15 cellular contexts compared by ENCODE assay signal in the genomic region with DNA sequence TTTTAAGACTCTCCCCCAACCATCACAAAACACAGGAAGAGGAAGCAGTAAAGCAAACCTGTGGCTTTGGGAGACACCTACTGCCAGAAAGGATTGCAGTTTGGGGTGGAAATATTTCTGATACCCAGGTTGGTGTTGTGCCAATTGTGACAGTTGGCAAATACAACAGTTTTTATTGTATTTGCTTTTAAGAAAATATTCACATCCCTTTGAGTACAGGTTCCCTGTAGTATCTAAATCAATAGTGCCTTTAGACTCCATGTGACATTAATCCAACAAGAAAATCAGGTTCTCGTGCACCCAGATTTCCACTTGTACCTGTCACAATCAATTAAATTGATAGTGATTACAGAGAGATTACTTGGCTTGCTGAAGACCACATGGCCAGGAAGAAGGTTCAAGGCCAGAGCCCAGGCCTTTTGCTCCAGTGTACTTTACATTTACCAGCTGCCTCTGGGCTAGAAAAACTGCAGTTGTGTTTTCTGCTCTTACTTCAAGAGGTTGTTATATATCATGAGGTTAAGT.
DNase-seq lines count a peak whose midpoint lies in the region; ATAC-seq, FAIRE-seq and TF ChIP-seq lines count a peak whose summit lies in the region.
"Had no signal": no experiment of that assay in that cellular context is flagged by ENCODE, and none has a peak within 500 bp of the region (broad histone marks: within the 10 kb centered on the region; RNA-seq: fewer than 3 reads in every experiment).

No MANE protein-coding gene starts in this region.

- 24 to 51% (median 33%) methylated on average over 1 of the region's 1 CpG for WGBS in small intestine, 3 donors

- ATAC-seq in HG02981 (IDR thresholded peaks at IDR 0.05; ENCODE audit: unreplicated experiment): no peak
- ATAC-seq: psoas muscle had no signal

- DNase-seq in NCI-H146 (lab: John Stamatoyannopoulos, UW) (peak; percentile 22), NCI-H146 treated with DMSO at 0.1 percent for 48 hours (lab: John Stamatoyannopoulos, UW; ENCODE audit: unreplicated experiment) (no peak), NCI-H510A (lab: John Stamatoyannopoulos, UW) (peak; percentile 61), choroid plexus epithelial cell (ENCODE audit: low read depth) (no peak), small intestine (peak; percentile 32), NCI-H446 treated with DMSO at 0.1 percent for 48 hours (lab: John Stamatoyannopoulos, UW) (no peak), NCI-H2196 treated with DMSO at 0.1 percent for 48 hours (lab: John Stamatoyannopoulos, UW; ENCODE audit: unreplicated experiment) (no peak)
- DNase-seq: 8988T; activated CD4-positive, CD25-positive, alpha-beta regulatory T cell; activated T-cell treated with anti-CD3 and anti-CD28 coated beads, Interleukin-2, amount 50 U/mL, for 1 hour; NCI-H1930; psoas muscle; stimulated activated CD4-positive, alpha-beta T cell treated with anti-CD3 and anti-CD28 coated beads, Interleukin-4, amount 100 ng/mL, for 4 hours had no signal

- H3K27ac ChIP-seq in small intestine (ENCODE audit: low read depth in 1 of 2, low read length in 1 of 2): no peak overlapping the region
- H3K27ac ChIP-seq: psoas muscle, SJCRH30 had no signal

- no peaks in the 10 kb centered on the region for H3K9me3 ChIP-seq in small intestine (ENCODE audit: control insufficient read depth, low read depth)
- H3K9me3 ChIP-seq: psoas muscle had no signal

- H3K4me1 ChIP-seq in small intestine (ENCODE audit: control insufficient read depth in 2 of 2, insufficient read depth in 1 of 2, low read depth in 1 of 2, low read length in 1 of 2): no peaks in the 10 kb centered on the region

- FAIRE-seq in small intestine (lab: Jason Lieb, UNC): no peak

- no peaks in the 10 kb centered on the region for H3K36me3 ChIP-seq in small intestine (ENCODE audit: control insufficient read depth in 2 of 2, insufficient read depth in 2 of 2, low read length in 2 of 2)
- H3K36me3 ChIP-seq: SJCRH30 had no signal

- TF ChIP-seq CTCF in choroid plexus epithelial cell (conservative IDR thresholded peaks at IDR 0.05; ENCODE audit: low read depth, low read length): peak; percentile 11

- H3K4me3 ChIP-seq in choroid plexus epithelial cell (ENCODE audit: low read depth, low read length): no peak overlapping the region
- H3K4me3 ChIP-seq in small intestine (ENCODE audit: low read depth in 1 of 2, low read length in 2 of 2): no peak overlapping the region
- H3K4me3 ChIP-seq: psoas muscle, SJCRH30 had no signal

- no peaks in the 10 kb centered on the region for H3K27me3 ChIP-seq in small intestine (ENCODE audit: control insufficient read depth in 2 of 2, insufficient read depth in 2 of 2, low read length in 2 of 2)

Comparison
In these comparisons a context has a peak if more than half of its experiments do, and no peak if none do; other contexts are left out.
1. DNase-seq: peak in NCI-H146 (single experiment), NCI-H510A (single experiment) and small intestine (single experiment); none in NCI-H146 treated with DMSO at 0.1 percent for 48 hours (single experiment), choroid plexus epithelial cell (single experiment), NCI-H446 treated with DMSO at 0.1 percent for 48 hours (single experiment) and NCI-H2196 treated with DMSO at 0.1 percent for 48 hours (single experiment).